Comparison of ENCODE assay signal across 12 cellular contexts in the genomic region with DNA sequence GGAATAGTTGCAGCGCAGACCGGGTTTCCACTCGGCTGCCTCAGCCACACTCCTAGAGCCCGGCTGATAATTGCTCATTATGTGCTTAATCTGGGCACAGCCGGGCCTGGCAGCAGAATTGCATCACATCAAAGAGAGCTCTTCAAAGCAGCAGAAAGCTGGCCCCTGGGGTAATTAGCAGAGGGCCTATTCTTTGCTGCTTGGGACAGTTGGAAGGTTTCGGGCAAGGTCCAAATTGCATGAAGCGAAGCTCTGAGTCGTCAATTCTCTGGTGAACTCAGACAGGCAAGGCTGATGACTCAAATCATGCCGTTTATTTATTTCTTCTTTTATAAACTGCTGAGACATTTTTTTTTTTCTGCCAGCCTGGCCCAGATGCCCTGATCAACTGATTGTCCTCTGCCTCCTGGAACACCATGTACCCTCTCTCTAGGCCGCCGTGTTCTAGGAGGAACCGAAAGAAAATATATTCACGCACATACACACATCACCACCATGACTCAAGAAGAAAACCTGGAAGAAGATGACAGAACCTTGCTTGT.
A peak's percentile ranks its signal among the peaks of the same experiment; 100 is the strongest.
DNase-seq lines count a peak whose midpoint lies in the region; ATAC-seq, FAIRE-seq and TF ChIP-seq lines count a peak whose summit lies in the region.
"Had no signal": no experiment of that assay in that cellular context is flagged by ENCODE, and none has a peak within 500 bp of the region (broad histone marks: within the 10 kb centered on the region; RNA-seq: fewer than 3 reads in every experiment).

No MANE protein-coding gene starts in this region.

- WGBS in small intestine, 3 donors: 8 to 52% (median 34%) methylated on average over 13 of the region's 13 CpGs
- WGBS in gastroesophageal sphincter (ENCODE audit: low coverage in 1 of 2), 2 donors: 74 to 85% methylated on average over 8 of the region's 13 CpGs

- no peak for TF ChIP-seq EP300 in gastroesophageal sphincter (IDR thresholded peaks at IDR 0.05)

- H3K27ac ChIP-seq in small intestine (ENCODE audit: low read depth in 1 of 2, low read length in 1 of 2) (peak overlapping the region in 1 of 2 donors; percentile 46), gastroesophageal sphincter (no peak overlapping the region)

- H3K36me3 ChIP-seq in small intestine (ENCODE audit: control insufficient read depth in 2 of 2, insufficient read depth in 2 of 2, low read length in 2 of 2) (no peaks in the 10 kb centered on the region), gastroesophageal sphincter (no peaks in the 10 kb centered on the region)

- DNase-seq in NCI-H1436 (lab: John Stamatoyannopoulos, UW) (peak; percentile 75), NCI-H1436 treated with DMSO at 0.1 percent for 48 hours (lab: John Stamatoyannopoulos, UW) (no peak), NCI-H69 (lab: John Stamatoyannopoulos, UW) (peak; percentile 86), inferior parietal cortex (ENCODE audit: extremely low spot score) (peak; percentile 51), small intestine (peak; percentile 93)
- DNase-seq in activated CD8-positive, alpha-beta memory T cell treated with anti-CD3 and anti-CD28 coated beads for 24 hours: no peak
- DNase-seq: 8988T; NK-92 treated with Interleukin-12 subunit alpha and Interleukin-12 subunit beta, amount 100 ng/mL, for 24 hours; stimulated activated CD4-positive, alpha-beta T cell treated with anti-CD3 and anti-CD28 coated beads, Interleukin-2, amount 100 ng/mL, for 24 hours had no signal

- peaks cover 0 to 7% of the 10 kb centered on the region in 2 donors for H3K4me1 ChIP-seq in small intestine (ENCODE audit: control insufficient read depth in 2 of 2, insufficient read depth in 1 of 2, low read depth in 1 of 2, low read length in 1 of 2)
- H3K4me1 ChIP-seq in gastroesophageal sphincter: peaks cover 0 to 3% (median 0%) of the 10 kb centered on the region in 3 donors

- H3K4me3 ChIP-seq in small intestine (ENCODE audit: low read depth in 1 of 2, low read length in 2 of 2): no peak overlapping the region
- H3K4me3 ChIP-seq in gastroesophageal sphincter: no peak overlapping the region

- H3K27me3 ChIP-seq in small intestine (ENCODE audit: control insufficient read depth in 2 of 2, insufficient read depth in 2 of 2, low read length in 2 of 2) (no peaks in the 10 kb centered on the region), gastroesophageal sphincter (no peaks in the 10 kb centered on the region)

- no peak for FAIRE-seq in small intestine (lab: Jason Lieb, UNC)
- FAIRE-seq: GM18507 had no signal

- ATAC-seq in GM18498 (IDR thresholded peaks at IDR 0.05; ENCODE audit: unreplicated experiment) (no peak), gastroesophageal sphincter (no peak)

- no peak for TF ChIP-seq CTCF in gastroesophageal sphincter (IDR thresholded peaks at IDR 0.05)

- H3K9me3 ChIP-seq in small intestine (ENCODE audit: control insufficient read depth, low read depth): no peaks in the 10 kb centered on the region
- H3K9me3 ChIP-seq in gastroesophageal sphincter: no peaks in the 10 kb centered on the region

- TF ChIP-seq POLR2A in gastroesophageal sphincter (IDR thresholded peaks at IDR 0.05): no peak

Comparison
In these comparisons a context has a peak if more than half of its experiments do, and no peak if none do; other contexts are left out.
1. DNase-seq: peak in NCI-H1436 (single experiment), NCI-H69 (single experiment), inferior parietal cortex (single experiment) and small intestine (single experiment); none in NCI-H1436 treated with DMSO at 0.1 percent for 48 hours (single experiment) and activated CD8-positive, alpha-beta memory T cell treated with anti-CD3 and anti-CD28 coated beads for 24 hours (single experiment).